In the genomic region with DNA sequence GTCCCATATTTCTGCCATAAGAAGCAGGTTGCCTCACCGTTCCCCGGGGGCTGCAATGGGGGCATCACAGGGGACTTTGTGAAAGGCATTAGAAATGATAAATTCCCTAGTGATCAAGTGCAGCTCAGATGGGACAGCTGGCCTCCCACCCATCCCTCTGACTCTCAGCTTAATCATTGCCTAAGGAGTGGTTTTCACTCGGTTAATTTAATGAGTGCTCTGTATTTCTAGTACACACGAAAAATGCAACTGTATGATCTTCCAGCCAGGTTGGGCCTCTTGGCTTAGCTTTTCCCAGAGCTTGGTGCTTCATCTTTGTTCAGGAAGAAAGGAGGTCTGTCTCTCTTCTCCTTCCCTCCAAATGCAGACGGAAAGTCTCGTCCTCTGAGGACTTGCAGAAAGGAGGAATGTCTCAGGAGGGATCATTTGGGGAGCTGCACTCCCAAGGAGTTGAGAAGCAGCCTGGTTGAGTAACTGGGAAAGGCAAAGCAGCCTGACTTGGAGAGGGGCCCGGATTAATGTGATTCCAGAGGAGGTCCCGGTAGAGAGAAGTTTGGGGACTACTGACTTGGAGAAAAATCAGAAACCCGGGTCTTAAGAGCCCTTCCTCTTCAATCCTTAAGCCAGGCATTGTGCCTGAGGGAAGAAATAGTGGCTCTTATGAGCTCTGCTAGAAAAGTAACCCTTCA, we compare ENCODE assay signal across 15 cellular contexts. TPM values are rescaled to one million over a fixed set of nuclear protein-coding genes. Genes with fewer than 3 reads are reported as not detected.
A peak's percentile ranks its signal among the peaks of the same experiment; 100 is the strongest.
DNase-seq lines count a peak whose midpoint lies in the region; FAIRE-seq and TF ChIP-seq lines count a peak whose summit lies in the region.
"Had no signal": no experiment of that assay in that cellular context is flagged by ENCODE, and none has a peak within 500 bp of the region (broad histone marks: within the 10 kb centered on the region; RNA-seq: fewer than 3 reads in every experiment).

No MANE protein-coding gene starts in this region.

- H3K27me3 Mint-ChIP-seq in brain, result peaks cover 20% of the 10 kb centered on the region
- H3K27me3 Mint-ChIP-seq in activated naive CD8-positive, alpha-beta T cell treated with anti-CD3 and anti-CD28 coated beads for 36 hours, result peaks cover 7% of the 10 kb centered on the region

- H3K27ac Mint-ChIP-seq in brain, result peak overlapping the region; percentile 18 to 95 (median 54)
- no peak overlapping the region for H3K27ac Mint-ChIP-seq in activated naive CD8-positive, alpha-beta T cell treated with anti-CD3 and anti-CD28 coated beads for 36 hours
- H3K27ac Mint-ChIP-seq: activated naive CD8-positive, alpha-beta T cell treated with anti-CD3 and anti-CD28 coated beads, Interleukin-2, amount 10 ng/mL, durations not matched to agents 7 days and 5 days had no signal

- intact Hi-C loops in kidney (cut with DNase I), result no loop called here

- TF ChIP-seq CTCF in brain (conservative IDR thresholded peaks at IDR 0.05), result no peak
- no peak for TF ChIP-seq CTCF in kidney (IDR thresholded peaks at IDR 0.05; ENCODE audit: borderline replicate concordance, extremely low read depth, insufficient read depth)

- H3K36me3 ChIP-seq in kidney (ENCODE audit: control insufficient read depth in 1 of 2, insufficient read depth in 2 of 2, low read length in 2 of 2) (peaks cover 0 to 13% of the 10 kb centered on the region in 2 donors), rectal smooth muscle tissue (ENCODE audit: control insufficient read depth, insufficient read depth, low read length) (no peaks in the 10 kb centered on the region)

- FAIRE-seq in kidney (lab: Jason Lieb, UNC), result no peak
- FAIRE-seq: endometrium had no signal

- H3K9ac ChIP-seq in kidney (ENCODE audit: low read length in 2 of 2) (peak overlapping the region in 1 of 2 donors; percentile 41), rectal smooth muscle tissue (ENCODE audit: low read length) (no peak overlapping the region)

- peak overlapping the region in 2 of 5 experiments; percentile 48 to 50 for H3K4me3 Mint-ChIP-seq in brain
- no peak overlapping the region for H3K4me3 Mint-ChIP-seq in activated naive CD8-positive, alpha-beta T cell treated with anti-CD3 and anti-CD28 coated beads for 36 hours
- H3K4me3 Mint-ChIP-seq: activated naive CD8-positive, alpha-beta T cell treated with anti-CD3 and anti-CD28 coated beads, Interleukin-2, amount 10 ng/mL, durations not matched to agents 7 days and 5 days; IgD-negative memory B cell had no signal

- no peaks in the 10 kb centered on the region for H3K27me3 ChIP-seq in rectal smooth muscle tissue (ENCODE audit: control insufficient read depth, insufficient read depth, low read length)

- H3K9me3 ChIP-seq in kidney (ENCODE audit: control insufficient read depth in 1 of 2, low read length in 2 of 2), result no peaks in the 10 kb centered on the region

- peak overlapping the region in 1 of 2 donors; percentile 1 for H3K4me3 ChIP-seq in kidney (ENCODE audit: low read length in 2 of 2)
- no peak overlapping the region for H3K4me3 ChIP-seq in rectal smooth muscle tissue (ENCODE audit: low read length)
- H3K4me3 ChIP-seq: PC-9 had no signal

- no peaks in the 10 kb centered on the region for H3K36me3 Mint-ChIP-seq in brain
- H3K36me3 Mint-ChIP-seq in activated naive CD8-positive, alpha-beta T cell treated with anti-CD3 and anti-CD28 coated beads for 36 hours, result peaks cover 2% of the 10 kb centered on the region
- H3K36me3 Mint-ChIP-seq: activated naive CD8-positive, alpha-beta T cell treated with anti-CD3 and anti-CD28 coated beads, Interleukin-2, amount 10 ng/mL, durations not matched to agents 7 days and 5 days; IgD-negative memory B cell had no signal

- H3K4me1 ChIP-seq in kidney (ENCODE audit: control insufficient read depth in 1 of 2, insufficient read depth in 1 of 2, low read depth in 1 of 2, low read length in 2 of 2) (peaks cover 26 to 29% of the 10 kb centered on the region in 2 donors), rectal smooth muscle tissue (ENCODE audit: control insufficient read depth, insufficient read depth, low read length) (peaks cover 70% of the 10 kb centered on the region)

- H3K27ac ChIP-seq in kidney (ENCODE audit: low read depth in 2 of 2, low read length in 2 of 2) (peak overlapping the region; percentile 33 to 70), rectal smooth muscle tissue (ENCODE audit: low read depth, low read length) (peak overlapping the region; percentile 98)
- H3K27ac ChIP-seq: PC-9 had no signal

- no peaks in the 10 kb centered on the region for H3K9me3 Mint-ChIP-seq in brain
- no peaks in the 10 kb centered on the region for H3K9me3 Mint-ChIP-seq in activated naive CD8-positive, alpha-beta T cell treated with anti-CD3 and anti-CD28 coated beads for 36 hours
- H3K9me3 Mint-ChIP-seq: activated naive CD8-positive, alpha-beta T cell treated with anti-CD3 and anti-CD28 coated beads, Interleukin-2, amount 10 ng/mL, durations not matched to agents 7 days and 5 days; IgD-negative memory B cell had no signal

- peaks cover 74% of the 10 kb centered on the region for H3K4me1 Mint-ChIP-seq in brain
- peaks cover 14% of the 10 kb centered on the region for H3K4me1 Mint-ChIP-seq in activated naive CD8-positive, alpha-beta T cell treated with anti-CD3 and anti-CD28 coated beads for 36 hours

- DNase-seq in Ammon's horn (ENCODE audit: low spot score) (peak; percentile 38), kidney (no peak), KBM-7 (no peak), dermis blood vessel endothelial cell (no peak), KG1 (lab: John Stamatoyannopoulos, UW) (no peak)
- DNase-seq in activated naive CD8-positive, alpha-beta T cell treated with anti-CD3 and anti-CD28 coated beads for 36 hours, result no peak
- DNase-seq: activated naive CD8-positive, alpha-beta T cell treated with anti-CD3 and anti-CD28 coated beads, Interleukin-2, amount 10 ng/mL, durations not matched to agents 7 days and 5 days; GDM1; NCI-H2029; T1000 had no signal

- in situ Hi-C loops in KBM-7 (cut with MboI; ENCODE audit: low pct_unique_long_range_greater_than_20kb, low sequenced_read_pairs), result no loop called here

RNA-seq across cellular contexts. Expression of gene CD9, which starts 7.2 kb away (rescaled TPM):
- polyA plus RNA-seq in brain (ENCODE audit: insufficient read depth, low read depth, low replicate concordance) (131 TPM), kidney (ENCODE audit: insufficient read depth, low read depth, low replicate concordance) (301 TPM)
- total RNA-seq in kidney (421 TPM), dermis blood vessel endothelial cell (517 and 1,153 TPM in 2 replicates)
- total RNA-seq in activated naive CD8-positive, alpha-beta T cell treated with anti-CD3 and anti-CD28 coated beads for 36 hours, result 10 to 100 TPM; 16.2 to 18.1 TPM

Comparison
In these comparisons a context has a peak if more than half of its experiments do, and no peak if none do; other contexts are left out.
1. RNA of gene CD9, which starts 7.2 kb away (total RNA-seq): 517 to 1,153 TPM in dermis blood vessel endothelial cell and 421 TPM in kidney (single experiment); 16.2 to 18.1 TPM in activated naive CD8-positive, alpha-beta T cell treated with anti-CD3 and anti-CD28 coated beads for 36 hours; every median in the first group is over 10 times any median in the second.